Comparison of ENCODE assay signal across 18 cellular contexts in genomic region chr11:72208281-72208680, GRCh38. TPM values are rescaled to one million over a fixed set of nuclear protein-coding genes. Genes with fewer than 3 reads are reported as not detected.
DNase-seq lines count a peak whose midpoint lies in the region; ATAC-seq, FAIRE-seq and TF ChIP-seq lines count a peak whose summit lies in the region.
"Had no signal": no experiment of that assay in that cellular context is flagged by ENCODE, and none has a peak within 500 bp of the region (broad histone marks: within the 10 kb centered on the region; RNA-seq: fewer than 3 reads in every experiment).

No MANE protein-coding gene starts in this region.

- H3K27ac ChIP-seq in GM23338 (ENCODE audit: low read depth) (no peak overlapping the region), spleen (peak overlapping the region in 4 of 8 donors; percentile 13 to 58 (median 49))
- H3K27ac ChIP-seq: BLaER1 had no signal

- H3K27me3 ChIP-seq in GM23338 (ENCODE audit: insufficient read depth) (no peaks in the 10 kb centered on the region), spleen (replicated peaks in 1 of 7) (no peaks in the 10 kb centered on the region)
- H3K27me3 ChIP-seq: BLaER1 had no signal

- CTCF ChIA-PET in activated CD8-positive, alpha-beta memory T cell treated with anti-CD3 and anti-CD28 coated beads, Interleukin-2, amount 10 ng/mL, durations not matched to agents 7 days and 5 days (lab: Charles Lee) = interaction anchor here (1.5 to 1.7 kb wide), 2 partner anchors 25 to 30 kb away, joined by 3 to 5 read pairs; no protein-coding TSS in a partner anchor

- no peaks in the 10 kb centered on the region for H3F3A ChIP-seq in GM23338 (replicated peaks; ENCODE audit: low read depth)

- H3K4me3 Mint-ChIP-seq in activated CD8-positive, alpha-beta memory T cell treated with anti-CD3 and anti-CD28 coated beads, Interleukin-2, amount 10 ng/mL, durations not matched to agents 7 days and 5 days = no peak overlapping the region
- H3K4me3 Mint-ChIP-seq in GM23338 = no peak overlapping the region
- H3K4me3 Mint-ChIP-seq: CD8-positive, alpha-beta memory T cell had no signal

- peaks cover 6% of the 10 kb centered on the region for H3K9me3 Mint-ChIP-seq in activated CD8-positive, alpha-beta memory T cell treated with anti-CD3 and anti-CD28 coated beads, Interleukin-2, amount 10 ng/mL, durations not matched to agents 7 days and 5 days (ENCODE audit: low read depth)
- H3K9me3 Mint-ChIP-seq in GM23338 = no peaks in the 10 kb centered on the region; the same call in 2 of the 3 replicates

- peaks cover 36% of the 10 kb centered on the region for H3K27me3 Mint-ChIP-seq in activated CD8-positive, alpha-beta memory T cell treated with anti-CD3 and anti-CD28 coated beads, Interleukin-2, amount 10 ng/mL, durations not matched to agents 7 days and 5 days
- H3K27me3 Mint-ChIP-seq in GM23338 (ENCODE audit: insufficient read depth, low read depth, poor library complexity) = peaks cover 2% of the 10 kb centered on the region

- FAIRE-seq in GM19239 (lab: Jason Lieb, UNC) = no peak
- FAIRE-seq: H54, HTR-8/SVneo had no signal

- intact Hi-C loops in spleen (cut with DNase I; ENCODE audit: low total_unique reads) = no loop called here

- H3K36me3 ChIP-seq in GM23338 (ENCODE audit: insufficient read depth) (no peaks in the 10 kb centered on the region), spleen (no peaks in the 10 kb centered on the region)
- H3K36me3 ChIP-seq: BLaER1 had no signal

- ATAC-seq in activated CD8-positive, alpha-beta memory T cell treated with anti-CD3 and anti-CD28 coated beads, Interleukin-2, amount 10 ng/mL, durations not matched to agents 7 days and 5 days = no peak
- ATAC-seq in GM23338 = no peak
- ATAC-seq: HCT116 had no signal

- TF ChIP-seq POLR2A in spleen (IDR thresholded peaks at IDR 0.05) = no peak

- H4K20me1 ChIP-seq in GM23338 (replicated peaks; ENCODE audit: insufficient read depth) = no peaks in the 10 kb centered on the region
- H4K20me1 ChIP-seq: BLaER1 had no signal

- H3K4me1 ChIP-seq in GM23338 (ENCODE audit: insufficient read depth) = no peaks in the 10 kb centered on the region
- H3K4me1 ChIP-seq in spleen = peaks cover 0 to 11% (median 0%) of the 10 kb centered on the region in 6 donors
- H3K4me1 ChIP-seq: Caco-2 had no signal

- H3K4me3 ChIP-seq in GM23338 (no peak overlapping the region), spleen (peak overlapping the region in 5 of 8 donors; percentile 2 to 46 (median 15))
- H3K4me3 ChIP-seq: BLaER1 had no signal

- no peak overlapping the region for H3K27ac Mint-ChIP-seq in activated CD8-positive, alpha-beta memory T cell treated with anti-CD3 and anti-CD28 coated beads, Interleukin-2, amount 10 ng/mL, durations not matched to agents 7 days and 5 days
- H3K27ac Mint-ChIP-seq in GM23338 = no peak overlapping the region

- H3K4me1 Mint-ChIP-seq in activated CD8-positive, alpha-beta memory T cell treated with anti-CD3 and anti-CD28 coated beads, Interleukin-2, amount 10 ng/mL, durations not matched to agents 7 days and 5 days = peaks cover under 1% of the 10 kb centered on the region
- no peaks in the 10 kb centered on the region for H3K4me1 Mint-ChIP-seq in GM23338
- H3K4me1 Mint-ChIP-seq: CD8-positive, alpha-beta memory T cell had no signal

- peak; percentile 8 for DNase-seq in activated CD8-positive, alpha-beta memory T cell treated with anti-CD3 and anti-CD28 coated beads, Interleukin-2, amount 10 ng/mL, durations not matched to agents 7 days and 5 days
- DNase-seq in activated CD8-positive, alpha-beta memory T cell treated with anti-CD3 and anti-CD28 coated beads, Interleukin-2, amount 50 U/mL, for 4 hours = no peak
- no peak for DNase-seq in GM23338 (ENCODE audit: low spot score)
- peak; percentile 12 for DNase-seq in ecto neural progenitor cell (ENCODE audit: low spot score)
- DNase-seq in spleen = no peak
- no peak for DNase-seq in NCI-H748 treated with DMSO at 0.1 percent for 48 hours (lab: John Stamatoyannopoulos, UW)
- no peak for DNase-seq in stimulated activated CD4-positive, alpha-beta T cell treated with anti-CD3 and anti-CD28 coated beads, Interleukin-2, amount 100 ng/mL, for 24 hours
- DNase-seq in GM19239 (ENCODE audit: insufficient read length, low spot score) = no peak
- DNase-seq: 8988T; AML-193; CD8-positive, alpha-beta memory T cell; DND-41; GDM1 had no signal

- no peaks in the 10 kb centered on the region for H3K9me2 ChIP-seq in GM23338 (ENCODE audit: insufficient read depth)

- H3K9me3 ChIP-seq in spleen = peaks cover 3 to 23% (median 17%) of the 10 kb centered on the region in 8 donors

- TF ChIP-seq CTCF in GM23338 (conservative IDR thresholded peaks at IDR 0.05; ENCODE audit: low read depth in 2 of 2) = no peak
- TF ChIP-seq CTCF in spleen (IDR thresholded peaks at IDR 0.05 in 8 of 11, conservative IDR thresholded peaks at IDR 0.05 in 3 of 11) = no peak

- H2AFZ ChIP-seq in GM23338 = peak overlapping the region; percentile 32; the same call in 1 of the 2 replicates

- H3K79me2 ChIP-seq in GM23338 (replicated peaks; ENCODE audit: insufficient read depth) = no peaks in the 10 kb centered on the region

- WGBS in spleen, 5 donors = 57 to 91% (median 82%) methylated on average over 3 of the region's 3 CpGs

- no peak overlapping the region for H3K4me2 ChIP-seq in GM23338
- H3K4me2 ChIP-seq: BLaER1 had no signal

- no peaks in the 10 kb centered on the region for H3K36me3 Mint-ChIP-seq in activated CD8-positive, alpha-beta memory T cell treated with anti-CD3 and anti-CD28 coated beads, Interleukin-2, amount 10 ng/mL, durations not matched to agents 7 days and 5 days
- H3K36me3 Mint-ChIP-seq in GM23338 (ENCODE audit: low read depth) = no peaks in the 10 kb centered on the region

TF ChIP-seq in GM23338, 12 proteins besides CTCF, POLR2A, EP300 and RAD21:
- no peak for TF ChIP-seq JUNB (IDR thresholded peaks at IDR 0.05; ENCODE audit: unreplicated experiment)
TF ChIP-seq in GM23338: peak in this region for 0.

RNA-seq across cellular contexts. Expression of gene FOLR2, which starts 8.3 kb away (rescaled TPM):
- total RNA-seq in activated CD8-positive, alpha-beta memory T cell treated with anti-CD3 and anti-CD28 coated beads, Interleukin-2, amount 10 ng/mL, durations not matched to agents 7 days and 5 days = not detected
- total RNA-seq in GM23338 (2014; rRNA removed; shearing (Covaris generic)) = not detected in 2 replicates
- polyA plus RNA-seq in GM23338 (2016; fragmentation: Nextera tagmentation; extraction: Ambion mirVana) (not detected in 2 replicates), spleen (10 to 100 TPM; 16.1 to 26.6 (median 20.7) TPM)
- 10 to 100 TPM; 18.9 to 62.3 (median 23.1) TPM for total RNA-seq in spleen
- total RNA-seq: Caco-2 had no signal
- polyA plus RNA-seq: CD8-positive, alpha-beta memory T cell had no signal

RNA-seq across cellular contexts. Expression of gene INPPL1, which starts 16.3 kb away (rescaled TPM):
- total RNA-seq in activated CD8-positive, alpha-beta memory T cell treated with anti-CD3 and anti-CD28 coated beads, Interleukin-2, amount 10 ng/mL, durations not matched to agents 7 days and 5 days = 100 to 1,000 TPM; 152 to 157 TPM
- total RNA-seq in GM23338 (2014; rRNA removed; shearing (Covaris generic)) = 54.3 and 54.7 TPM in 2 replicates
- polyA plus RNA-seq in GM23338 (2016; fragmentation: Nextera tagmentation; extraction: Ambion mirVana) (15.5 and 21.5 TPM in 2 replicates), spleen (100 to 1,000 TPM in 1 of 3 donors, 10 to 100 TPM in 2; 28.2 to 104 (median 52.6) TPM)
- total RNA-seq in spleen = 100 to 1,000 TPM in 6 of 7 donors, 10 to 100 TPM in 1; 93.4 to 177 (median 141) TPM

RNA-seq across cellular contexts. Expression of gene FOLR1, which starts 16.3 kb away (rescaled TPM):
- total RNA-seq in activated CD8-positive, alpha-beta memory T cell treated with anti-CD3 and anti-CD28 coated beads, Interleukin-2, amount 10 ng/mL, durations not matched to agents 7 days and 5 days = not detected
- total RNA-seq in GM23338 (2014; rRNA removed; shearing (Covaris generic)) = 0.27 TPM in 1 of 2 replicates, not detected in the other
- polyA plus RNA-seq in GM23338 (2016; fragmentation: Nextera tagmentation; extraction: Ambion mirVana) (0.42 and 0.68 TPM in 2 replicates), spleen (under 1 TPM in 1 of 3 donors, not detected in 2; 0.10 TPM)
- total RNA-seq in spleen = not detected
- total RNA-seq: CD8-positive, alpha-beta memory T cell had no signal
- polyA plus RNA-seq: CD8-positive, alpha-beta memory T cell had no signal

RNA-seq across cellular contexts. Expression of gene PHOX2A, which starts 35.7 kb away (rescaled TPM):
- total RNA-seq in activated CD8-positive, alpha-beta memory T cell treated with anti-CD3 and anti-CD28 coated beads, Interleukin-2, amount 10 ng/mL, durations not matched to agents 7 days and 5 days = not detected
- not detected in 2 replicates for total RNA-seq in GM23338 (2014; rRNA removed; shearing (Covaris generic))
- polyA plus RNA-seq in GM23338 (2016; fragmentation: Nextera tagmentation; extraction: Ambion mirVana) (0.23 and 0.31 TPM in 2 replicates), spleen (under 1 TPM in 1 of 3 donors, not detected in 2; 0.33 TPM)
- total RNA-seq in spleen = not detected
- total RNA-seq: Caco-2; CD8-positive, alpha-beta memory T cell had no signal
- polyA plus RNA-seq: CD8-positive, alpha-beta memory T cell had no signal

Comparison
In these comparisons a context has a peak if more than half of its experiments do, and no peak if none do; other contexts are left out.
1. DNase-seq: peak in activated CD8-positive, alpha-beta memory T cell treated with anti-CD3 and anti-CD28 coated beads, Interleukin-2, amount 10 ng/mL, durations not matched to agents 7 days and 5 days (single experiment) and ecto neural progenitor cell (single experiment); none in activated CD8-positive, alpha-beta memory T cell treated with anti-CD3 and anti-CD28 coated beads, Interleukin-2, amount 50 U/mL, for 4 hours (single experiment), GM23338 (single experiment), spleen (single experiment), NCI-H748 treated with DMSO at 0.1 percent for 48 hours (single experiment), stimulated activated CD4-positive, alpha-beta T cell treated with anti-CD3 and anti-CD28 coated beads, Interleukin-2, amount 100 ng/mL, for 24 hours (0 of 2) and GM19239 (single experiment).
2. RNA of gene FOLR2, which starts 8.3 kb away (total RNA-seq): 18.9 to 62.3 TPM in spleen; not detected in activated CD8-positive, alpha-beta memory T cell treated with anti-CD3 and anti-CD28 coated beads, Interleukin-2, amount 10 ng/mL, durations not matched to agents 7 days and 5 days and not detected in GM23338; every median in the first group is over 10 times any median in the second.